30 cellular contexts compared by ENCODE assay signal in the genomic region with DNA sequence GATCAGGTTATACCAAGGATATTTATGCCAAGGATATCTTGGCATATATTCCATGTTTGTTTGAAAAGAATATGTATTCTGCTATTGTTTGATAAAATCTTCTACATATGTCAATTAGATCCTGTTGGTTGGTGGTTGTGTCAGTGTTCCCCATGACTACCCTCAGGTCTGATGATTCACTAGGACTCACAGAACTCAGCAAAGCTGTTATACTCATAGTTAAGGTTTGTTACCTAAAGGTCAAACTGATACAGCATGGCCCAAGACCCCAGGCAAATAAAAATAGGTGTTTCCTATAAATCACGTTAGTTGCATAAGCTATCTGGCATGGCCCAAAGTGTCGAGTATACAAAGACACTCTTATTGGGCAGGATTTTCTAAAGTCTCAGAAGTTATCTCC. TPM values are rescaled to one million over a fixed set of nuclear protein-coding genes. Genes with fewer than 3 reads are reported as not detected.
DNase-seq lines count a peak whose midpoint lies in the region; ATAC-seq and TF ChIP-seq lines count a peak whose summit lies in the region.
"Had no signal": no experiment of that assay in that cellular context is flagged by ENCODE, and none has a peak within 500 bp of the region (broad histone marks: within the 10 kb centered on the region; RNA-seq: fewer than 3 reads in every experiment).

No MANE protein-coding gene starts in this region.

- H3K4me1 ChIP-seq in IMR-90 (ENCODE audit: control insufficient read depth, insufficient read depth, low read length), result no peaks in the 10 kb centered on the region
- H3K4me1 ChIP-seq: heart left ventricle, prostate gland, sigmoid colon, tibial nerve had no signal

- H2BK120ac ChIP-seq in IMR-90 (ENCODE audit: low read depth, low read length), result no peak overlapping the region

- no peak overlapping the region for H2BK5ac ChIP-seq in IMR-90 (ENCODE audit: low read depth, low read length, poor library complexity, severe bottlenecking)

- no peak overlapping the region for H4K5ac ChIP-seq in IMR-90 (ENCODE audit: low read depth, low read length)

- no peak overlapping the region for H3K56ac ChIP-seq in IMR-90 (ENCODE audit: extremely low read depth, insufficient read depth, low read length)

- no peak overlapping the region for H3K27ac Mint-ChIP-seq in stimulated activated naive CD8-positive, alpha-beta T cell treated with anti-CD3 and anti-CD28 coated beads, Interleukin-15, amount 100 ng/mL, for 72 hours
- H3K27ac Mint-ChIP-seq in naive thymus-derived CD8-positive, alpha-beta T cell, result no peak overlapping the region
- H3K27ac Mint-ChIP-seq: activated CD4-positive, alpha-beta memory T cell treated with anti-CD3 and anti-CD28 coated beads for 36 hours; natural killer cell treated with Interleukin-12 subunit alpha and Interleukin-12 subunit beta and Interleukin-15 and Interleukin-18, amount 100 ng/mL, for 72 hours had no signal

- CTCF ChIA-PET in IMR-90 (lab: Yijun Ruan, JAX), result interaction anchor here (0.6 kb wide), 1 partner anchor 24 kb away, joined by 3 read pairs; no protein-coding TSS in a partner anchor

- H3K4ac ChIP-seq in IMR-90 (ENCODE audit: low read depth, low read length), result no peak overlapping the region

- no peaks in the 10 kb centered on the region for H3K9me3 Mint-ChIP-seq in stimulated activated naive CD8-positive, alpha-beta T cell treated with anti-CD3 and anti-CD28 coated beads, Interleukin-15, amount 100 ng/mL, for 72 hours
- H3K9me3 Mint-ChIP-seq in naive thymus-derived CD8-positive, alpha-beta T cell, result peaks cover 0 to 5% (median 0%) of the 10 kb centered on the region in 9 donors
- H3K9me3 Mint-ChIP-seq: activated CD4-positive, alpha-beta memory T cell treated with anti-CD3 and anti-CD28 coated beads for 36 hours; natural killer cell treated with Interleukin-12 subunit alpha and Interleukin-12 subunit beta and Interleukin-15 and Interleukin-18, amount 100 ng/mL, for 72 hours had no signal

- no peak for TF ChIP-seq CTCF in IMR-90 (conservative IDR thresholded peaks at IDR 0.05; ENCODE audit: low read depth, low read length)
- no peak for TF ChIP-seq CTCF in fibroblast of mammary gland (conservative IDR thresholded peaks at IDR 0.05; ENCODE audit: control insufficient read depth, insufficient read depth, low read depth, low read length)

- H3K9ac ChIP-seq in IMR-90 (ENCODE audit: low read depth, low read length), result no peak overlapping the region
- H3K9ac ChIP-seq: SK-N-SH had no signal

- DNase-seq in IMR-90, result peak; percentile 5
- peak; percentile 61 for DNase-seq in SK-MEL-5 (ENCODE audit: low read depth, low spot score)
- DNase-seq in fibroblast of mammary gland (ENCODE audit: low read depth), result peak; percentile 24
- DNase-seq in stimulated activated naive CD8-positive, alpha-beta T cell treated with anti-CD3 and anti-CD28 coated beads, Interleukin-15, amount 100 ng/mL, for 72 hours, result no peak
- DNase-seq in putamen (ENCODE audit: low spot score), result no peak
- DNase-seq in SIG-M5 treated with dmso at 0.1 percent for 504 hours (lab: John Stamatoyannopoulos, UW; ENCODE audit: unreplicated experiment), result no peak
- DNase-seq in naive thymus-derived CD8-positive, alpha-beta T cell, result no peak
- DNase-seq: activated CD4-positive, alpha-beta memory T cell treated with anti-CD3 and anti-CD28 coated beads for 36 hours; activated CD4-positive, CD25-positive, alpha-beta regulatory T cell; activated naive CD4-positive, alpha-beta T cell treated with anti-CD3 and anti-CD28 coated beads, Interleukin-2, amount 50 U/mL, for 16 hours; Caco-2; GDM1; heart left ventricle; mucosa of descending colon; NCI-H446 treated with DMSO at 0.1 percent for 48 hours; NCI-H774; occipital lobe; sigmoid colon; SK-N-SH; stimulated activated CD4-positive, alpha-beta T cell treated with anti-CD3 and anti-CD28 coated beads, Interleukin-12 subunit alpha, Interleukin-12 subunit beta, amount 100 ng/mL, for 4 hours; stimulated activated CD4-positive, alpha-beta T cell treated with anti-CD3 and anti-CD28 coated beads, Interleukin-4, amount 100 ng/mL, for 1 hour had no signal

- H3K79me1 ChIP-seq in IMR-90 (ENCODE audit: low read depth in 1 of 2, low read length in 2 of 2), result no peaks in the 10 kb centered on the region

- no peak overlapping the region for H4K91ac ChIP-seq in IMR-90 (ENCODE audit: insufficient read depth, low read depth, low read length)

- H3K27ac ChIP-seq in IMR-90 (ENCODE audit: insufficient read depth, low read length), result no peak overlapping the region
- H3K27ac ChIP-seq: C4-2B, epithelial cell of prostate, heart left ventricle, prostate gland, RWPE1, sigmoid colon, tibial nerve had no signal

- no TSS peak for BruUV-seq in IMR-90 (replicated peaks; lab: Mats Ljungman, UMichigan)

- H3K27me3 ChIP-seq in IMR-90 (ENCODE audit: control insufficient read depth, insufficient read depth, low read length), result no peaks in the 10 kb centered on the region
- H3K27me3 ChIP-seq: heart left ventricle, sigmoid colon, tibial nerve had no signal

- no peaks in the 10 kb centered on the region for H3K9me3 ChIP-seq in IMR-90 (ENCODE audit: control insufficient read depth, insufficient read depth, low read length)
- H3K9me3 ChIP-seq: Caco-2, mucosa of descending colon, prostate gland, sigmoid colon, SK-N-SH had no signal

- ATAC-seq in IMR-90 (ENCODE audit: low read depth), result no peak
- peak; percentile 56 for ATAC-seq in stimulated activated naive CD8-positive, alpha-beta T cell treated with anti-CD3 and anti-CD28 coated beads, Interleukin-15, amount 100 ng/mL, for 72 hours
- no peak for ATAC-seq in naive thymus-derived CD8-positive, alpha-beta T cell
- ATAC-seq: heart left ventricle; mucosa of descending colon; natural killer cell treated with Interleukin-12 subunit alpha and Interleukin-12 subunit beta and Interleukin-15 and Interleukin-18, amount 100 ng/mL, for 72 hours had no signal

- TF ChIP-seq POLR2A in IMR-90 (IDR thresholded peaks at IDR 0.05; ENCODE audit: low read depth, low read length), result no peak

- H3K4me3 ChIP-seq in IMR-90 (ENCODE audit: insufficient read depth, low read depth, low read length), result no peak overlapping the region
- no peak overlapping the region for H3K4me3 ChIP-seq in fibroblast of mammary gland (ENCODE audit: control insufficient read depth, low read depth, low read length)
- H3K4me3 ChIP-seq: heart left ventricle, lung, mucosa of descending colon, prostate gland, sigmoid colon, tibial nerve had no signal

- POLR2A ChIA-PET in IMR-90 (lab: Charles Lee; ENCODE audit: unreplicated experiment), result no interaction called here
- POLR2A ChIA-PET in naive thymus-derived CD8-positive, alpha-beta T cell (lab: Charles Lee), result no interaction called here

- H3K4me3 Mint-ChIP-seq in stimulated activated naive CD8-positive, alpha-beta T cell treated with anti-CD3 and anti-CD28 coated beads, Interleukin-15, amount 100 ng/mL, for 72 hours, result no peak overlapping the region
- no peak overlapping the region for H3K4me3 Mint-ChIP-seq in naive thymus-derived CD8-positive, alpha-beta T cell
- H3K4me3 Mint-ChIP-seq: activated CD4-positive, alpha-beta memory T cell treated with anti-CD3 and anti-CD28 coated beads for 36 hours; natural killer cell treated with Interleukin-12 subunit alpha and Interleukin-12 subunit beta and Interleukin-15 and Interleukin-18, amount 100 ng/mL, for 72 hours had no signal

- no peak overlapping the region for H2AK9ac ChIP-seq in IMR-90 (replicated peaks; ENCODE audit: low read depth, low read length, poor library complexity)

- WGBS in IMR-90 (ENCODE audit: extremely low coverage in 2 of 2, insufficient read length in 1 of 2), 2 experiments, result 50% methylated on average over 2 of the region's 2 CpGs; no CpG with 5 or more reads in 1 of the 2 experiments

- H2AFZ ChIP-seq in IMR-90 (replicated peaks; ENCODE audit: low read length, poor library complexity), result no peak overlapping the region

- H2BK15ac ChIP-seq in IMR-90 (ENCODE audit: low read depth, low read length), result no peak overlapping the region

- no peaks in the 10 kb centered on the region for H3K36me3 ChIP-seq in IMR-90 (ENCODE audit: control insufficient read depth, insufficient read depth, low read length)
- H3K36me3 ChIP-seq: prostate gland had no signal

- in situ Hi-C loops in IMR-90 (cut with MboI; ENCODE audit: low sequenced_read_pairs) (no loop called here), SK-MEL-5 (cut with HindIII; ENCODE audit: low pct_unique_long_range_greater_than_20kb, low sequenced_read_pairs) (no loop called here)

- H3K14ac ChIP-seq in IMR-90 (replicated peaks; ENCODE audit: low read depth, low read length), result no peak overlapping the region

- intact Hi-C loops in IMR-90 (cut with micrococcal nuclease), result no loop called here

- no peaks in the 10 kb centered on the region for H3K27me3 Mint-ChIP-seq in stimulated activated naive CD8-positive, alpha-beta T cell treated with anti-CD3 and anti-CD28 coated beads, Interleukin-15, amount 100 ng/mL, for 72 hours
- no peaks in the 10 kb centered on the region for H3K27me3 Mint-ChIP-seq in naive thymus-derived CD8-positive, alpha-beta T cell
- H3K27me3 Mint-ChIP-seq: activated CD4-positive, alpha-beta memory T cell treated with anti-CD3 and anti-CD28 coated beads for 36 hours; natural killer cell treated with Interleukin-12 subunit alpha and Interleukin-12 subunit beta and Interleukin-15 and Interleukin-18, amount 100 ng/mL, for 72 hours had no signal

- H3K36me3 Mint-ChIP-seq in naive thymus-derived CD8-positive, alpha-beta T cell, result peaks cover 11 to 23% (median 13%) of the 10 kb centered on the region in 3 donors
- H3K36me3 Mint-ChIP-seq: natural killer cell treated with Interleukin-12 subunit alpha and Interleukin-12 subunit beta and Interleukin-15 and Interleukin-18, amount 100 ng/mL, for 72 hours had no signal

- H3K23ac ChIP-seq in IMR-90 (ENCODE audit: low read depth, low read length), result no peak overlapping the region

- no peaks in the 10 kb centered on the region for H3K9me1 ChIP-seq in IMR-90 (ENCODE audit: insufficient read depth, low read length)

- dilution Hi-C loops in IMR-90 (cut with HindIII; ENCODE audit: low sequenced_read_pairs, unreplicated experiment), result no loop called here

- H3K18ac ChIP-seq in IMR-90 (ENCODE audit: low read depth, low read length), result no peak overlapping the region

- no peak overlapping the region for H2AK5ac ChIP-seq in IMR-90 (ENCODE audit: low read depth, low read length)

- no peak overlapping the region for H2BK20ac ChIP-seq in IMR-90 (ENCODE audit: low read depth, low read length)

- no peaks in the 10 kb centered on the region for H3K4me1 Mint-ChIP-seq in stimulated activated naive CD8-positive, alpha-beta T cell treated with anti-CD3 and anti-CD28 coated beads, Interleukin-15, amount 100 ng/mL, for 72 hours
- H3K4me1 Mint-ChIP-seq in naive thymus-derived CD8-positive, alpha-beta T cell, result no peaks in the 10 kb centered on the region

- no peak overlapping the region for H4K8ac ChIP-seq in IMR-90 (ENCODE audit: low read depth in 2 of 2, low read length in 2 of 2)

- TF ChIP-seq RAD21 in IMR-90 (IDR thresholded peaks at IDR 0.05; ENCODE audit: low read length), result no peak

- H3K4me2 ChIP-seq in IMR-90 (ENCODE audit: low read depth, low read length), result no peak overlapping the region
- H3K4me2 ChIP-seq: SK-N-SH had no signal

- no peaks in the 10 kb centered on the region for H4K20me1 ChIP-seq in IMR-90 (ENCODE audit: insufficient read depth, low read length)

RNA-seq across cellular contexts. Expression of a gene that starts 30.2 kb away (rescaled TPM):
- total RNA-seq in IMR-90 (2012; rRNA removed), result not detected in 2 replicates
- polyA plus RNA-seq in IMR-90 (2012; rRNA removed), result 0.03 TPM in 1 of 2 replicates, not detected in the other
- polyA plus RNA-seq in IMR-90 (2012; cell fraction: cytosol; rRNA removed), result not detected in 2 replicates
- polyA plus RNA-seq in IMR-90 (2012; cell fraction: nucleus; rRNA removed; ENCODE audit: low replicate concordance), result 0.02 TPM in 1 of 2 replicates, not detected in the other
- total RNA-seq in SK-MEL-5 (2014; rRNA removed; shearing (Covaris generic)), result not detected in 2 replicates
- not detected in 2 replicates for polyA plus RNA-seq in SK-MEL-5 (2015; cell fraction: cytosol; rRNA removed)
- not detected in 2 replicates for polyA plus RNA-seq in SK-MEL-5 (2015; cell fraction: nucleus; rRNA removed)
- total RNA-seq in naive thymus-derived CD8-positive, alpha-beta T cell, result not detected
- not detected for polyA plus RNA-seq in naive thymus-derived CD8-positive, alpha-beta T cell
- total RNA-seq: activated CD4-positive, alpha-beta memory T cell treated with anti-CD3 and anti-CD28 coated beads for 36 hours; Caco-2; heart left ventricle; LHCN-M2; natural killer cell treated with Interleukin-12 subunit alpha and Interleukin-12 subunit beta and Interleukin-15 and Interleukin-18, amount 100 ng/mL, for 72 hours; occipital lobe; sigmoid colon; T-helper 1 cell treated with Interleukin-12 subunit alpha and Interleukin-12 subunit beta and Interleukin-4 antibody, amounts not matched to agents 30 ng/mL and 1 ng/mL, for 36 hours; tibial nerve had no signal
- polyA plus RNA-seq: heart left ventricle, SK-N-SH had no signal

Comparison
In these comparisons a context has a peak if more than half of its experiments do, and no peak if none do; other contexts are left out.
1. DNase-seq: peak in IMR-90 (single experiment), SK-MEL-5 (single experiment) and fibroblast of mammary gland (single experiment); none in stimulated activated naive CD8-positive, alpha-beta T cell treated with anti-CD3 and anti-CD28 coated beads, Interleukin-15, amount 100 ng/mL, for 72 hours (0 of 2), putamen (single experiment), SIG-M5 treated with dmso at 0.1 percent for 504 hours (single experiment) and naive thymus-derived CD8-positive, alpha-beta T cell (0 of 10).